Comparison of ENCODE assay signal across 7 cellular contexts in genomic region chr11:110373061-110373702, GRCh38. TPM values are rescaled to one million over a fixed set of nuclear protein-coding genes. Genes with fewer than 3 reads are reported as not detected.
A peak's percentile ranks its signal among the peaks of the same experiment; 100 is the strongest.
DNase-seq lines count a peak whose midpoint lies in the region; ATAC-seq and TF ChIP-seq lines count a peak whose summit lies in the region.

No MANE protein-coding gene starts in this region.

- H3K4me3 ChIP-seq in OCI-LY3 (ENCODE audit: low read length) (peak overlapping the region; percentile 69), left lung (no peak overlapping the region)

- H3K79me2 ChIP-seq in OCI-LY3 (ENCODE audit: low read length) = no peaks in the 10 kb centered on the region

- H3K36me3 Mint-ChIP-seq in HFFc6 (ENCODE audit: low read depth) = no peaks in the 10 kb centered on the region

- H3K27me3 Mint-ChIP-seq in HFFc6 (ENCODE audit: insufficient read depth) = peaks cover 12% of the 10 kb centered on the region

- TF ChIP-seq CTCF in HFFc6 (IDR thresholded peaks at IDR 0.05) (no peak), OCI-LY3 (IDR thresholded peaks at IDR 0.05; ENCODE audit: low read depth, low read length) (no peak), left lung (IDR thresholded peaks at IDR 0.05) (no peak)

- intact Hi-C loops in left lung (cut with DNase I) = loop anchor here (5.0 to 10.0 kb wide), 4 partner anchors 62 to 428 kb away; no protein-coding TSS in a partner anchor

- no peak overlapping the region; the same call in 1 of the 2 replicates for H2AFZ ChIP-seq in OCI-LY3 (ENCODE audit: low read depth, low read length)

- peak; percentile 49 for DNase-seq in HFFc6
- DNase-seq in left lung = no peak
- no peak for DNase-seq in NCI-H2107 (lab: John Stamatoyannopoulos, UW)
- DNase-seq in NCI-H82 treated with DMSO at 0.1 percent for 48 hours (lab: John Stamatoyannopoulos, UW; ENCODE audit: unreplicated experiment) = no peak
- DNase-seq in effector CD4-positive, alpha-beta T cell = no peak

- H3K9ac ChIP-seq in OCI-LY3 (ENCODE audit: low read length) = peak overlapping the region; percentile 42; the same call in 1 of the 2 replicates

- ATAC-seq in GM18868 (IDR thresholded peaks at IDR 0.05; ENCODE audit: unreplicated experiment) = peak; percentile 93
- ATAC-seq in left lung = no peak

- peaks cover 42% of the 10 kb centered on the region for H3K4me1 ChIP-seq in OCI-LY3 (ENCODE audit: low read length)
- H3K4me1 ChIP-seq in left lung = peaks cover 0 to 47% of the 10 kb centered on the region in 2 donors

- H3K4me2 ChIP-seq in OCI-LY3 (ENCODE audit: low read length) = peak overlapping the region; percentile 84

- H3K4me1 Mint-ChIP-seq in HFFc6 (ENCODE audit: low read depth) = peaks cover 17% of the 10 kb centered on the region

- peak overlapping the region; percentile 2; the same call in 1 of the 2 replicates for H3K27ac Mint-ChIP-seq in HFFc6

- H3K36me3 ChIP-seq in OCI-LY3 (replicated peaks; ENCODE audit: low read depth, low read length) = no peaks in the 10 kb centered on the region
- no peaks in the 10 kb centered on the region for H3K36me3 ChIP-seq in left lung

- H3K27ac ChIP-seq in OCI-LY3 (ENCODE audit: low read length) = peak overlapping the region; percentile 78
- H3K27ac ChIP-seq in left lung = peak overlapping the region; percentile 41 to 68

- H4K20me1 ChIP-seq in OCI-LY3 (ENCODE audit: insufficient read depth, low read length) = no peaks in the 10 kb centered on the region

- H3K9me3 Mint-ChIP-seq in HFFc6 = no peaks in the 10 kb centered on the region

- peak overlapping the region; percentile 64 for H3K4me3 Mint-ChIP-seq in HFFc6

- H3K9me3 ChIP-seq in OCI-LY3 (ENCODE audit: insufficient read depth, low read length) (peaks cover 5% of the 10 kb centered on the region; the same call in 1 of the 2 replicates), left lung (no peaks in the 10 kb centered on the region)

- H3K27me3 ChIP-seq in OCI-LY3 (ENCODE audit: low read depth, low read length) = no peaks in the 10 kb centered on the region; the same call in 1 of the 2 replicates
- no peaks in the 10 kb centered on the region for H3K27me3 ChIP-seq in left lung

RNA-seq across cellular contexts. Expression of gene FDX1, which starts 56.6 kb away (rescaled TPM):
- 10 to 100 TPM in 1 of 6 experiments, 1 to 10 TPM in 5; 7.3 to 10.3 (median 9.5) TPM for total RNA-seq in HFFc6 (2021; fragmentation: NEBNext Ultra II Directional; extraction: Animal tissue kit (Norgen Biotek cat#: 25700))
- 10 to 100 TPM; 17.2 to 19.0 TPM for total RNA-seq in left lung
